ENCODE assay signal across 15 cellular contexts in genomic region chr5:132444841-132445639, GRCh38. TPM values are rescaled to one million over a fixed set of nuclear protein-coding genes. Genes with fewer than 3 reads are reported as not detected.
A peak's percentile ranks its signal among the peaks of the same experiment; 100 is the strongest.
DNase-seq lines count a peak whose midpoint lies in the region; ATAC-seq and TF ChIP-seq lines count a peak whose summit lies in the region.
"Had no signal": no experiment of that assay in that cellular context is flagged by ENCODE, and none has a peak within 500 bp of the region (broad histone marks: within the 10 kb centered on the region; RNA-seq: fewer than 3 reads in every experiment).

No MANE protein-coding gene starts in this region.

- H3K9me3 ChIP-seq in CD4-positive, alpha-beta T cell (ENCODE audit: control insufficient read depth, low read length) = no peaks in the 10 kb centered on the region
- H3K9me3 ChIP-seq in esophagus (ENCODE audit: control insufficient read depth in 2 of 2, insufficient read depth in 1 of 2, low read depth in 1 of 2, low read length in 1 of 2) (no peaks in the 10 kb centered on the region), A673 (ENCODE audit: low read depth, low read length, poor library complexity, severe bottlenecking) (no peaks in the 10 kb centered on the region)

- H3K4me1 ChIP-seq in esophagus (ENCODE audit: control insufficient read depth in 2 of 2, insufficient read depth in 2 of 2, low read length in 1 of 2) (peaks cover 6 to 23% of the 10 kb centered on the region in 2 donors), A673 (ENCODE audit: insufficient read depth, low read length, poor library complexity, severe bottlenecking) (no peaks in the 10 kb centered on the region)

- H3K4me3 ChIP-seq in esophagus (ENCODE audit: low read depth in 1 of 2, low read length in 2 of 2) (no peak overlapping the region), A673 (ENCODE audit: low read depth, low read length, poor library complexity, severe bottlenecking) (no peak overlapping the region)
- H3K4me3 ChIP-seq: smooth muscle cell had no signal

- H3K27ac Mint-ChIP-seq in CD4-positive, alpha-beta T cell = peak overlapping the region; percentile 38
- H3K27ac Mint-ChIP-seq in IgD-negative memory B cell (peak overlapping the region in 2 of 3 donors; percentile 37 to 80), progenitor cell of endocrine pancreas (peak overlapping the region; percentile 1)
- H3K27ac Mint-ChIP-seq: activated CD4-positive, alpha-beta memory T cell treated with anti-CD3 and anti-CD28 coated beads for 36 hours had no signal

- no peak overlapping the region for H3K4me3 Mint-ChIP-seq in CD4-positive, alpha-beta T cell
- H3K4me3 Mint-ChIP-seq in IgD-negative memory B cell (peak overlapping the region in 1 of 4 donors; percentile 59), progenitor cell of endocrine pancreas (ENCODE audit: low read depth) (no peak overlapping the region)
- H3K4me3 Mint-ChIP-seq: activated CD4-positive, alpha-beta memory T cell treated with anti-CD3 and anti-CD28 coated beads for 36 hours had no signal

- no peak for DNase-seq in CD4-positive, alpha-beta T cell
- DNase-seq in progenitor cell of endocrine pancreas (ENCODE audit: low spot score, unreplicated experiment) (no peak), NCI-H446 treated with DMSO at 0.1 percent for 48 hours (lab: John Stamatoyannopoulos, UW) (no peak), A673 (ENCODE audit: low spot score) (no peak)
- DNase-seq: amniotic stem cell; effector memory CD4-positive, alpha-beta T cell; hypothalamus; NCI-H1436 had no signal

- intact Hi-C loops in CD4-positive, alpha-beta T cell (cut with DNase I, micrococcal nuclease) = no loop called here
- intact Hi-C loops in A673 (cut with micrococcal nuclease; ENCODE audit: unreplicated experiment) = no loop called here

- BruUV-seq in A673 (replicated peaks; lab: Mats Ljungman, UMichigan) = no TSS peak

- H3K27ac ChIP-seq in CD4-positive, alpha-beta T cell (ENCODE audit: low read depth, low read length) = no peak overlapping the region
- H3K27ac ChIP-seq in esophagus (ENCODE audit: low read depth in 2 of 2, low read length in 1 of 2) = peak overlapping the region; percentile 70 to 89
- no peak overlapping the region for H3K27ac ChIP-seq in A673 (ENCODE audit: low read depth, low read length, poor library complexity, severe bottlenecking)
- H3K27ac ChIP-seq: C4-2B had no signal

- CTCF ChIA-PET in CD4-positive, alpha-beta T cell (lab: Charles Lee) = no interaction called here
- CTCF ChIA-PET in A673 (lab: Charles Lee) = no interaction called here

- ATAC-seq in CD4-positive, alpha-beta T cell (ENCODE audit: poor library complexity) = no peak
- ATAC-seq in GM18867 (IDR thresholded peaks at IDR 0.05; ENCODE audit: unreplicated experiment) = no peak
- no peak for ATAC-seq in GM19351 (IDR thresholded peaks at IDR 0.05; ENCODE audit: unreplicated experiment)

- POLR2A ChIA-PET in CD4-positive, alpha-beta T cell (lab: Charles Lee) = interaction anchor here (0.5 to 3.6 kb wide), 6 partner anchors 10 to 865 kb away, joined by 3 to 25 read pairs (median 4); partner anchors contain the start of gene IRF1
- POLR2A ChIA-PET in A673 (lab: Charles Lee; ENCODE audit: low non-redundant PET) = no interaction called here

- H3K36me3 ChIP-seq in esophagus (ENCODE audit: control insufficient read depth in 2 of 2, insufficient read depth in 2 of 2, low read length in 1 of 2) (no peaks in the 10 kb centered on the region), A673 (ENCODE audit: insufficient read depth, low read length, poor library complexity, severe bottlenecking) (no peaks in the 10 kb centered on the region)

- TF ChIP-seq CTCF in CD4-positive, alpha-beta T cell (IDR thresholded peaks at IDR 0.05) = no peak
- TF ChIP-seq CTCF in progenitor cell of endocrine pancreas (IDR thresholded peaks at IDR 0.05; ENCODE audit: unreplicated experiment) (no peak), A673 (conservative IDR thresholded peaks at IDR 0.05; ENCODE audit: low read depth, low read length) (no peak)

- 58 to 74% methylated on average over 5 of the region's 5 CpGs for WGBS in esophagus, 2 donors

- H3K36me3 Mint-ChIP-seq in CD4-positive, alpha-beta T cell (ENCODE audit: low read depth) = peaks cover 61% of the 10 kb centered on the region
- H3K36me3 Mint-ChIP-seq in IgD-negative memory B cell = peaks cover 10% of the 10 kb centered on the region
- no peaks in the 10 kb centered on the region for H3K36me3 Mint-ChIP-seq in progenitor cell of endocrine pancreas (ENCODE audit: insufficient read depth)

- H3K4me1 Mint-ChIP-seq in CD4-positive, alpha-beta T cell (ENCODE audit: low read depth) = peaks cover 82% of the 10 kb centered on the region
- H3K4me1 Mint-ChIP-seq in IgD-negative memory B cell = peaks cover 46 to 55% (median 50%) of the 10 kb centered on the region in 3 donors
- peaks cover 7% of the 10 kb centered on the region for H3K4me1 Mint-ChIP-seq in progenitor cell of endocrine pancreas (ENCODE audit: low read depth)

- H3K27me3 ChIP-seq in CD4-positive, alpha-beta T cell (ENCODE audit: control insufficient read depth, insufficient read depth, low read length) = no peaks in the 10 kb centered on the region
- H3K27me3 ChIP-seq in esophagus (ENCODE audit: control insufficient read depth in 1 of 2, insufficient read depth in 2 of 2, low read length in 2 of 2) (no peaks in the 10 kb centered on the region), A673 (replicated peaks; ENCODE audit: insufficient read depth, low read depth, low read length, poor library complexity) (no peaks in the 10 kb centered on the region)

- no peaks in the 10 kb centered on the region for H3K9me3 Mint-ChIP-seq in CD4-positive, alpha-beta T cell
- H3K9me3 Mint-ChIP-seq in IgD-negative memory B cell (no peaks in the 10 kb centered on the region), progenitor cell of endocrine pancreas (ENCODE audit: low read depth) (no peaks in the 10 kb centered on the region)
- H3K9me3 Mint-ChIP-seq: activated CD4-positive, alpha-beta memory T cell treated with anti-CD3 and anti-CD28 coated beads for 36 hours had no signal

- H3K27me3 Mint-ChIP-seq in CD4-positive, alpha-beta T cell = no peaks in the 10 kb centered on the region
- no peaks in the 10 kb centered on the region for H3K27me3 Mint-ChIP-seq in IgD-negative memory B cell
- peaks cover 5% of the 10 kb centered on the region for H3K27me3 Mint-ChIP-seq in progenitor cell of endocrine pancreas
- H3K27me3 Mint-ChIP-seq: activated CD4-positive, alpha-beta memory T cell treated with anti-CD3 and anti-CD28 coated beads for 36 hours had no signal

RNA-seq across cellular contexts. Expression of gene IRF1, which starts 45.5 kb away (rescaled TPM):
- 1,000 to 10,000 TPM; 1,212 to 1,234 TPM for total RNA-seq in CD4-positive, alpha-beta T cell
- polyA plus RNA-seq in IgD-negative memory B cell = 207 TPM
- polyA plus RNA-seq in esophagus = 10 to 100 TPM in 1 of 2 donors, 1 to 10 TPM in 1; 7.5 to 14.2 TPM
- 2.3 and 4.1 TPM in 2 replicates for total RNA-seq in progenitor cell of endocrine pancreas
- 5.7 and 6.9 TPM in 2 replicates for total RNA-seq in A673 (2021)

Comparison
In these comparisons a context has a peak if more than half of its experiments do, and no peak if none do; other contexts are left out.
1. H3K27ac ChIP-seq: peak in esophagus (2 of 2); none in CD4-positive, alpha-beta T cell (single experiment) and A673 (single experiment).
2. H3K27ac Mint-ChIP-seq: peak in every context shown above with its lines; median percentile 58 in IgD-negative memory B cell; 38 in CD4-positive, alpha-beta T cell; 1 in progenitor cell of endocrine pancreas.
3. RNA of gene IRF1, which starts 45.5 kb away (total RNA-seq): 1,212 to 1,234 TPM in CD4-positive, alpha-beta T cell; 5.7 to 6.9 TPM in A673 and 2.3 to 4.1 TPM in progenitor cell of endocrine pancreas; every median in the first group is over 100 times any median in the second.